In the genomic region with DNA sequence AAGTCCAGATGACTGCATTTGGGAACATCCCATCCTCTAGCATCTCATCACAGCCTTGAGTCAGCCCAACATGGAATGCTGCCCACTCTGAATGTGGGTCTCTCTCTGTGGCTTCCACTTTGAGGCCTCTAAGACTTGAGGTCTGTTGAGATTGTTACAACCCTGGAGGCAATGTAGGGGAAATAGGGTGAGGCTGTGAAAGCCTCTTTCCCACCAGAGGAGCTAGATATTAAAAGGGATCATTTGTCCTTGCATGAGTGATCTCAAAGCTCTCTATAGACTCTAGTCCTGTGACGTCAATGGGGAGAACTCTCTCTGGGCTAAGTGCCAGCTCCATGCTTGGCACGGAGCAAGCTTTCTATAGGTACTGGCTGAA, we compare ENCODE assay signal across 15 cellular contexts.
A peak's percentile ranks its signal among the peaks of the same experiment; 100 is the strongest.
DNase-seq lines count a peak whose midpoint lies in the region; ATAC-seq lines count a peak whose summit lies in the region.
"Had no signal": no experiment of that assay in that cellular context is flagged by ENCODE, and none has a peak within 500 bp of the region (broad histone marks: within the 10 kb centered on the region; RNA-seq: fewer than 3 reads in every experiment).

No MANE protein-coding gene starts in this region.

- peak; percentile 5 for DNase-seq in activated effector memory CD4-positive, alpha-beta T cell treated with anti-CD3 and anti-CD28 coated beads, Interleukin-2, amount 50 U/mL, for 16 hours
- DNase-seq in activated effector memory CD4-positive, alpha-beta T cell treated with Interleukin-2 at 50 U/mL for 16 hours: no peak
- DNase-seq in NCI-H187 (lab: John Stamatoyannopoulos, UW) (peak; percentile 23 to 35), SHP77 (lab: John Stamatoyannopoulos, UW) (peak; percentile 91 to 94), OCI-M2 (lab: John Stamatoyannopoulos, UW; ENCODE audit: unreplicated experiment) (no peak)
- no peak for DNase-seq in activated naive CD4-positive, alpha-beta T cell treated with Interleukin-2 at 50 U/mL for 16 hours
- no peak for DNase-seq in activated CD4-positive, CD25-positive, alpha-beta regulatory T cell (lab: John Stamatoyannopoulos, UW)
- DNase-seq: activated CD8-positive, alpha-beta T cell treated with anti-CD3 and anti-CD28 coated beads, Interleukin-2, amount 10 ng/mL, durations not matched to agents 7 days and 5 days; GOT3; heart left ventricle; islet precursor cell; NCI-H1417 treated with DMSO at 0.1 percent for 48 hours; stimulated activated CD4-positive, alpha-beta T cell treated with anti-CD3 and anti-CD28 coated beads, Interleukin-4, amount 100 ng/mL, for 1 hour had no signal

- no peak for ATAC-seq in GM21825 (IDR thresholded peaks at IDR 0.05; ENCODE audit: unreplicated experiment)
- ATAC-seq: activated CD8-positive, alpha-beta T cell treated with anti-CD3 and anti-CD28 coated beads, Interleukin-2, amount 10 ng/mL, durations not matched to agents 7 days and 5 days; activated T-helper 17 cell treated with anti-CD3 and anti-CD28 coated beads, Interleukin-2, amount 50 U/mL, for 72 hours; heart left ventricle had no signal

Comparison
In these comparisons a context has a peak if more than half of its experiments do, and no peak if none do; other contexts are left out.
1. DNase-seq: peak in activated effector memory CD4-positive, alpha-beta T cell treated with anti-CD3 and anti-CD28 coated beads, Interleukin-2, amount 50 U/mL, for 16 hours (single experiment), NCI-H187 (2 of 2) and SHP77 (2 of 2); none in activated effector memory CD4-positive, alpha-beta T cell treated with Interleukin-2 at 50 U/mL for 16 hours (single experiment), activated naive CD4-positive, alpha-beta T cell treated with Interleukin-2 at 50 U/mL for 16 hours (single experiment), OCI-M2 (single experiment) and activated CD4-positive, CD25-positive, alpha-beta regulatory T cell (0 of 4).